1 cellular context compared by ENCODE assay signal in genomic region chr7:6008668-6009611, GRCh38.
TF ChIP-seq lines count a peak whose summit lies in the region.

TSS of gene AIMP2 (plus strand) at chr7:6009272. CDS start at chr7:6009364, 92 bp downstream.
TSS of gene PMS2 (minus strand) at chr7:6009049. CDS start at chr7:6009019, 30 bp downstream.

TF ChIP-seq in HepG2, 621 proteins besides CTCF, POLR2A, EP300 and RAD21 (continued from another document and continues in another):
- TF ChIP-seq TEF (CRISPR knock-in tag; IDR thresholded peaks at IDR 0.05) (peak; percentile 84), ZSCAN9 (CRISPR knock-in tag; IDR thresholded peaks at IDR 0.05; ENCODE audit: borderline replicate concordance) (peak; percentile 98), MAFG (CRISPR knock-in tag; IDR thresholded peaks at IDR 0.05) (peak; percentile 84), ZNF766 (CRISPR knock-in tag; IDR thresholded peaks at IDR 0.05; ENCODE audit: borderline replicate concordance) (peak; percentile 100), IKZF4 (CRISPR knock-in tag; IDR thresholded peaks at IDR 0.05; ENCODE audit: borderline replicate concordance, low read depth, not compliant biosample characterization) (peak; percentile 99), ZNF609 (CRISPR knock-in tag; IDR thresholded peaks at IDR 0.05; ENCODE audit: borderline replicate concordance) (peak; percentile 71; the same call in 1 of the 2 replicates), ZFP62 (CRISPR knock-in tag; IDR thresholded peaks at IDR 0.05) (no peak), ZNF138 (CRISPR knock-in tag; IDR thresholded peaks at IDR 0.05; ENCODE audit: low read depth) (peak; percentile 99), PRPF4 (IDR thresholded peaks at IDR 0.05; ENCODE audit: low read depth, low read length, poor library complexity, severe bottlenecking) (no peak), ZNF850 (CRISPR knock-in tag; conservative IDR thresholded peaks at IDR 0.05) (no peak; the same call in 1 of the 2 replicates), MXD3 (CRISPR knock-in tag; IDR thresholded peaks at IDR 0.05) (peak; percentile 100), HIVEP1 (CRISPR knock-in tag; IDR thresholded peaks at IDR 0.05) (peak; percentile 93), HNF1A (IDR thresholded peaks at IDR 0.05; ENCODE audit: low read depth) (no peak), HNF1A (CRISPR knock-in tag; IDR thresholded peaks at IDR 0.05; ENCODE audit: borderline replicate concordance) (peak; percentile 89), ZFP36L2 (CRISPR knock-in tag; IDR thresholded peaks at IDR 0.05) (peak; percentile 92; the same call in 1 of the 2 replicates), MLX (CRISPR knock-in tag; IDR thresholded peaks at IDR 0.05) (peak; percentile 80), ZNF891 (CRISPR knock-in tag; IDR thresholded peaks at IDR 0.05) (peak; percentile 100; the same call in 1 of the 2 replicates), ZNF224 (CRISPR knock-in tag; IDR thresholded peaks at IDR 0.05) (peak; percentile 100; the same call in 1 of the 2 replicates), HOXA9 (CRISPR knock-in tag; IDR thresholded peaks at IDR 0.05; ENCODE audit: borderline replicate concordance) (peak; percentile 99), ISX (CRISPR knock-in tag; conservative IDR thresholded peaks at IDR 0.05) (peak; percentile 99), PBX2 (CRISPR knock-in tag; IDR thresholded peaks at IDR 0.05) (peak; percentile 31; the same call in 1 of the 2 replicates), ATF3 (CRISPR knock-in tag; IDR thresholded peaks at IDR 0.05) (peak; percentile 81), ZNF205 (CRISPR knock-in tag; IDR thresholded peaks at IDR 0.05) (peak; percentile 67; the same call in 1 of the 2 replicates), ATF7 (IDR thresholded peaks at IDR 0.05) (no peak), ATF7 (CRISPR knock-in tag; IDR thresholded peaks at IDR 0.05) (peak; percentile 90), DDIT3 (CRISPR knock-in tag; IDR thresholded peaks at IDR 0.05) (no peak), FLYWCH1 (CRISPR knock-in tag; IDR thresholded peaks at IDR 0.05) (peak; percentile 99), ZNF484 (CRISPR knock-in tag; IDR thresholded peaks at IDR 0.05; ENCODE audit: borderline replicate concordance, low read depth) (peak; percentile 93; the same call in 1 of the 2 replicates), ZNF10 (CRISPR knock-in tag; IDR thresholded peaks at IDR 0.05; ENCODE audit: borderline replicate concordance, low read depth) (peak; percentile 94; the same call in 1 of the 2 replicates), CEBPB (IDR thresholded peaks at IDR 0.05; ENCODE audit: borderline replicate concordance, low read depth, low read length) (no peak), ZMAT5 (CRISPR knock-in tag; IDR thresholded peaks at IDR 0.05; ENCODE audit: borderline replicate concordance, low read depth) (peak; percentile 78; the same call in 1 of the 2 replicates), GATA4 (IDR thresholded peaks at IDR 0.05; ENCODE audit: borderline replicate concordance, low read depth) (peak; percentile 60; the same call in 1 of the 2 replicates), ZNF382 (CRISPR knock-in tag; IDR thresholded peaks at IDR 0.05; ENCODE audit: borderline replicate concordance) (no peak), SNAPC4 (CRISPR knock-in tag; IDR thresholded peaks at IDR 0.05) (peak; percentile 86), HDAC1 (CRISPR knock-in tag; IDR thresholded peaks at IDR 0.05) (peak; percentile 99), ZBTB7B (CRISPR knock-in tag; IDR thresholded peaks at IDR 0.05) (peak; percentile 81; the same call in 1 of the 2 replicates), PTBP1 (IDR thresholded peaks at IDR 0.05; ENCODE audit: low read depth, low read length, poor library complexity, severe bottlenecking) (no peak), NAIF1 (CRISPR knock-in tag; IDR thresholded peaks at IDR 0.05; ENCODE audit: borderline replicate concordance) (peak; percentile 93)
